9 cellular contexts compared by ENCODE assay signal in genomic region chr6:136037246-136037884, GRCh38.
A peak's percentile ranks its signal among the peaks of the same experiment; 100 is the strongest.
DNase-seq lines count a peak whose midpoint lies in the region; ATAC-seq and TF ChIP-seq lines count a peak whose summit lies in the region.
"Had no signal": no experiment of that assay in that cellular context is flagged by ENCODE, and none has a peak within 500 bp of the region (broad histone marks: within the 10 kb centered on the region; RNA-seq: fewer than 3 reads in every experiment).

No MANE protein-coding gene starts in this region.

- H3K9me3 ChIP-seq in breast epithelium: no peaks in the 10 kb centered on the region
- H3K9me3 ChIP-seq in mesenchymal stem cell (ENCODE audit: control insufficient read depth, low read length): no peaks in the 10 kb centered on the region

- ATAC-seq in HG03565 (IDR thresholded peaks at IDR 0.05; ENCODE audit: unreplicated experiment): no peak

- POLR2A ChIA-PET in MCF 10A (lab: Yijun Ruan, JAX): interaction anchor here (1.1 kb wide), 1 partner anchor 213 kb away, joined by 3 read pairs; the partner anchor contains the start of gene MTFR2

- no peak overlapping the region for H2BK5ac ChIP-seq in mesenchymal stem cell (ENCODE audit: low read depth, low read length, poor library complexity, severe bottlenecking)

- no peak overlapping the region for H3K4me3 Mint-ChIP-seq in MCF 10A (ENCODE audit: unreplicated experiment)
- peak overlapping the region; percentile 73 for H3K4me3 Mint-ChIP-seq in type B pancreatic cell

- peaks cover 0 to 4% of the 10 kb centered on the region in 2 donors for H3K4me1 ChIP-seq in breast epithelium
- H3K4me1 ChIP-seq in mesenchymal stem cell (ENCODE audit: control insufficient read depth, insufficient read depth, low read depth, low read length): peaks cover 7% of the 10 kb centered on the region

- 81% methylated on average over 9 of the region's 9 CpGs for WGBS in mesenchymal stem cell

- H3K4ac ChIP-seq in mesenchymal stem cell (ENCODE audit: low read depth in 1 of 2, low read length in 2 of 2): no peak overlapping the region

- no peaks in the 10 kb centered on the region for H3K36me3 Mint-ChIP-seq in MCF 10A (ENCODE audit: insufficient read depth, unreplicated experiment)
- peaks cover 3% of the 10 kb centered on the region for H3K36me3 Mint-ChIP-seq in type B pancreatic cell

- H2AK5ac ChIP-seq in mesenchymal stem cell (ENCODE audit: low read length, severe bottlenecking): no peak overlapping the region

- H2BK120ac ChIP-seq in mesenchymal stem cell (ENCODE audit: low read depth, low read length): no peak overlapping the region

- no peak overlapping the region for H2AFZ ChIP-seq in mesenchymal stem cell (ENCODE audit: low read depth, low read length)

- DNase-seq in breast epithelium (ENCODE audit: low spot score in 2 of 2) (no peak), MCF 10A (ENCODE audit: unreplicated experiment) (no peak), brain microvascular endothelial cell (no peak), mesenchymal stem cell (no peak), type B pancreatic cell (ENCODE audit: extremely low spot score, unreplicated experiment) (no peak), KBM-7 (no peak)
- no peak for DNase-seq in central memory CD4-positive, alpha-beta T cell
- DNase-seq: DMS 273 treated with DMSO at 0.1 percent for 48 hours had no signal

- CTCF ChIA-PET in MCF 10A (lab: Yijun Ruan, JAX): interaction anchor here (0.5 to 1.2 kb wide), 2 partner anchors 46 to 52 kb away, joined by 3 to 5 read pairs; no protein-coding TSS in a partner anchor

- H3K9ac ChIP-seq in mesenchymal stem cell (ENCODE audit: low read length): peak overlapping the region; percentile 94

- peaks cover 1% of the 10 kb centered on the region for H3K79me1 ChIP-seq in mesenchymal stem cell (replicated peaks; ENCODE audit: low read length, poor library complexity, severe bottlenecking)

- no peaks in the 10 kb centered on the region for H3K27me3 Mint-ChIP-seq in MCF 10A (ENCODE audit: insufficient read depth, unreplicated experiment)
- H3K27me3 Mint-ChIP-seq in type B pancreatic cell: no peaks in the 10 kb centered on the region

- in situ Hi-C loops in brain microvascular endothelial cell (cut with HindIII; ENCODE audit: low pct_ligation_motif_present, low sequenced_read_pairs) (no loop called here), KBM-7 (cut with MboI; ENCODE audit: low pct_unique_long_range_greater_than_20kb, low sequenced_read_pairs) (no loop called here)

- intact Hi-C loops in breast epithelium (cut with DNase I; ENCODE audit: low total_unique reads): no loop called here
- intact Hi-C loops in MCF 10A (cut with micrococcal nuclease): no loop called here

- no peaks in the 10 kb centered on the region for H3K4me1 Mint-ChIP-seq in MCF 10A (ENCODE audit: insufficient read depth, unreplicated experiment)
- peaks cover 42% of the 10 kb centered on the region for H3K4me1 Mint-ChIP-seq in type B pancreatic cell (ENCODE audit: unreplicated experiment)

- H3K4me2 ChIP-seq in mesenchymal stem cell (ENCODE audit: low read length, poor library complexity, severe bottlenecking): no peak overlapping the region

- no peaks in the 10 kb centered on the region for H3K36me3 ChIP-seq in breast epithelium
- no peaks in the 10 kb centered on the region for H3K36me3 ChIP-seq in brain microvascular endothelial cell (replicated peaks)
- peaks cover 0 to 12% of the 10 kb centered on the region in 2 experiments for H3K36me3 ChIP-seq in mesenchymal stem cell (ENCODE audit: control insufficient read depth in 1 of 2, insufficient read depth in 2 of 2, low read depth in 1 of 2, low read length in 2 of 2)

- peak overlapping the region; percentile 30 to 45 for H3K27ac ChIP-seq in breast epithelium
- H3K27ac ChIP-seq in brain microvascular endothelial cell: peak overlapping the region; percentile 58
- no peak overlapping the region for H3K27ac ChIP-seq in mesenchymal stem cell (ENCODE audit: low read length, poor library complexity, severe bottlenecking)

- H2BK15ac ChIP-seq in mesenchymal stem cell (ENCODE audit: low read depth, poor library complexity, severe bottlenecking): peak overlapping the region; percentile 31

- H3K9me3 Mint-ChIP-seq in MCF 10A (ENCODE audit: unreplicated experiment): no peaks in the 10 kb centered on the region
- H3K9me3 Mint-ChIP-seq in type B pancreatic cell: no peaks in the 10 kb centered on the region

- H3K14ac ChIP-seq in mesenchymal stem cell (ENCODE audit: low read length in 2 of 2): no peak overlapping the region

- no TSS peak for BruUV-seq in MCF 10A (replicated peaks; lab: Mats Ljungman, UMichigan)

- TF ChIP-seq POLR2A in breast epithelium (IDR thresholded peaks at IDR 0.05): no peak

- peak overlapping the region; percentile 17 to 22 for H2BK12ac ChIP-seq in mesenchymal stem cell (ENCODE audit: low read length in 2 of 2)

- H3K23ac ChIP-seq in mesenchymal stem cell (ENCODE audit: low read length in 2 of 2): no peak overlapping the region

- H3K18ac ChIP-seq in mesenchymal stem cell (ENCODE audit: low read depth in 1 of 2, low read length in 2 of 2): peak overlapping the region; percentile 29 to 30

- no peak overlapping the region for H4K8ac ChIP-seq in mesenchymal stem cell (ENCODE audit: low read length)

- H3K27ac Mint-ChIP-seq in MCF 10A (ENCODE audit: low read depth, unreplicated experiment) (no peak overlapping the region), type B pancreatic cell (peak overlapping the region; percentile 45)

- no peak overlapping the region for H4K91ac ChIP-seq in mesenchymal stem cell (ENCODE audit: low read length)

- H3K4me3 ChIP-seq in breast epithelium (peak overlapping the region; percentile 25 to 56 (median 39)), brain microvascular endothelial cell (ENCODE audit: low read depth, low read length) (peak overlapping the region; percentile 51), mesenchymal stem cell (ENCODE audit: insufficient read depth in 1 of 2, low read depth in 1 of 2, low read length in 2 of 2) (peak overlapping the region in 1 of 2 experiments; percentile 97)

- H3K27me3 ChIP-seq in breast epithelium: no peaks in the 10 kb centered on the region
- H3K27me3 ChIP-seq in brain microvascular endothelial cell (replicated peaks): no peaks in the 10 kb centered on the region
- H3K27me3 ChIP-seq in mesenchymal stem cell (ENCODE audit: control insufficient read depth in 1 of 2, insufficient read depth in 1 of 2, low read length in 2 of 2): no peaks in the 10 kb centered on the region

- TF ChIP-seq CTCF in breast epithelium (IDR thresholded peaks at IDR 0.05) (no peak), MCF 10A (IDR thresholded peaks at IDR 0.05; ENCODE audit: unreplicated experiment) (no peak), brain microvascular endothelial cell (IDR thresholded peaks at IDR 0.05; ENCODE audit: low read depth, low read length, missing control alignments) (no peak), type B pancreatic cell (conservative IDR thresholded peaks at IDR 0.05) (no peak)
